18 cellular contexts compared by ENCODE assay signal in the genomic region with DNA sequence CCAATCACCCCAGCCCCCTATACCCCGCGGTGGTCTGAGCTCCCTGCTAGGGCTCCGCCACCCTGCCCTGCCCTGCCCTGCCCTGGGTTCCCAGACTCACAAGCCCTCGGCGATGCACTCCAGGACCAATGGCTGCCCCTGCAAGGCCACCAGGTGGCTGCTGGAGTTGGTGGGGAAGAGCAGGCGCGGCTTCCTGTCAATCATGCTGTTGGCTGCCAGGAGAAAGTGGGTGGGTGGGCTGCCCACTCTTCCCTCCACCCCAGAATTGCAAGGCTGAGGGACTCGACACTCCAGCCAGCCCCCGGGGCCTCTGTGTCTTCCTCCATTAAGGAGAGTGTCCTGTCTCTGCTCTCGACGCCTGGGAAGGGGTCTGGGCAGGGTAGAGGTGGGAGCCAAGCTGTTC. TPM values are rescaled to one million over a fixed set of nuclear protein-coding genes. Genes with fewer than 3 reads are reported as not detected.
DNase-seq lines count a peak whose midpoint lies in the region; ATAC-seq, FAIRE-seq and TF ChIP-seq lines count a peak whose summit lies in the region.
"Had no signal": no experiment of that assay in that cellular context is flagged by ENCODE, and none has a peak within 500 bp of the region (broad histone marks: within the 10 kb centered on the region; RNA-seq: fewer than 3 reads in every experiment).

No MANE protein-coding gene starts in this region.

- 10% methylated on average over 8 of the region's 11 CpGs for WGBS in K562 (ENCODE audit: insufficient coverage, low coverage, missing lambda C conversion rate)
- 76 to 83% methylated on average over 11 of the region's 11 CpGs for WGBS in sigmoid colon, 2 donors

- TF ChIP-seq CTCF in GM13976 (IDR thresholded peaks at IDR 0.05; ENCODE audit: borderline replicate concordance, control extremely low read depth, extremely low read depth, insufficient read depth, missing control alignments) (no peak), K562 (IDR thresholded peaks at IDR 0.05 in 2 of 3, conservative IDR thresholded peaks at IDR 0.05 in 1 of 3; ENCODE audit: insufficient read depth in 2 of 3, low read depth in 1 of 3, low read length in 3 of 3) (no peak), sigmoid colon (IDR thresholded peaks at IDR 0.05) (no peak)

- intact Hi-C loops in K562 (cut with micrococcal nuclease) (no loop called here), sigmoid colon (cut with DNase I) (no loop called here)

- no peak overlapping the region for H3K9ac ChIP-seq in K562 (ENCODE audit: insufficient read depth in 1 of 2, low read depth in 2 of 2, low read length in 2 of 2)

- POLR2A ChIA-PET in K562 (lab: Yijun Ruan, JAX), result no interaction called here

- H3K79me2 ChIP-seq in K562 (ENCODE audit: control insufficient read depth, insufficient read depth, low read length), result no peaks in the 10 kb centered on the region

- H3K4me2 ChIP-seq in K562 (ENCODE audit: insufficient read depth, low read length), result no peak overlapping the region

- H3K9me1 ChIP-seq in K562 (ENCODE audit: control insufficient read depth, insufficient read depth, low read length), result no peaks in the 10 kb centered on the region

- 0 out of 2 replicates have a peak, but pooled peaks cover 17% of the 10 kb centered on the region for H4K20me1 ChIP-seq in K562 (replicated peaks; ENCODE audit: control insufficient read depth, insufficient read depth, low read length)

- in situ Hi-C loops in GM13976 (cut with MboI; ENCODE audit: low sequenced_read_pairs, unreplicated experiment), result no loop called here
- in situ Hi-C loops in K562 (cut with MboI), result no loop called here

- H3K4me3 ChIP-seq in K562, result no peak overlapping the region
- H3K4me3 ChIP-seq in sigmoid colon, result no peak overlapping the region
- H3K4me3 ChIP-seq: HAP-1 had no signal

- no peak for TF ChIP-seq POLR2A in K562 (conservative IDR thresholded peaks at IDR 0.05)
- no peak for TF ChIP-seq POLR2A in sigmoid colon (IDR thresholded peaks at IDR 0.05)

- no peak for TF ChIP-seq RAD21 in K562 (CRISPR knock-in tag; conservative IDR thresholded peaks at IDR 0.05 in 1 of 2, IDR thresholded peaks at IDR 0.05 in 1 of 2)

- CTCF ChIA-PET in K562 (lab: Yijun Ruan, JAX; ENCODE audit: low intra/inter-chr PET ratio), result no interaction called here

- peaks cover 9 to 72% of the 10 kb centered on the region in 2 experiments; a peak in 3 of 5 replicates for H3K27me3 ChIP-seq in K562 (ENCODE audit: control insufficient read depth in 2 of 2, insufficient read depth in 2 of 2, low read length in 2 of 2)
- peaks cover 0 to 7% (median 0%) of the 10 kb centered on the region in 3 donors for H3K27me3 ChIP-seq in sigmoid colon

- FAIRE-seq in K562 (lab: Jason Lieb, UNC), result no peak
- FAIRE-seq: GM18507 had no signal

- TF ChIP-seq EP300 in K562 (IDR thresholded peaks at IDR 0.05; ENCODE audit: low read length), result no peak
- TF ChIP-seq EP300 in sigmoid colon (IDR thresholded peaks at IDR 0.05), result no peak

- H3K27ac ChIP-seq in K562 (ENCODE audit: extremely low read depth, low read depth, low read length) (no peak overlapping the region), sigmoid colon (no peak overlapping the region)

- H3K4me1 ChIP-seq in K562 (replicated peaks in 1 of 2; ENCODE audit: control insufficient read depth in 2 of 2, insufficient read depth in 2 of 2, low read length in 2 of 2) (peaks cover 0 to 18% of the 10 kb centered on the region in 2 experiments; a peak in 2 of 5 replicates), sigmoid colon (no peaks in the 10 kb centered on the region)
- H3K4me1 ChIP-seq: HAP-1 had no signal

- peak; percentile 30 for DNase-seq in activated effector memory CD4-positive, alpha-beta T cell treated with anti-CD3 and anti-CD28 coated beads, Interleukin-2, amount 50 U/mL, for 16 hours
- DNase-seq in activated effector memory CD4-positive, alpha-beta T cell treated with Interleukin-2 at 50 U/mL for 16 hours, result no peak
- DNase-seq in GM13976 (ENCODE audit: low spot score) (peak; percentile 18), K562 (ENCODE audit: extremely low read depth in 1 of 4, low spot score in 3 of 4) (no peak), sigmoid colon (peak; percentile 48)
- no peak for DNase-seq in activated CD4-positive, alpha-beta T cell treated with anti-CD3 and anti-CD28 coated beads, Interleukin-2, amount 50 U/mL, for 4 hours
- DNase-seq in stimulated activated CD4-positive, alpha-beta T cell treated with anti-CD3 and anti-CD28 coated beads, Interleukin-2, amount 100 ng/mL, for 48 hours, result no peak
- DNase-seq: ACHN; C1 segment of cervical spinal cord; CD4-positive, alpha-beta T cell; DMS79; GOT3; HFFc6; KBM-7 had no signal

- ATAC-seq in K562 (no peak), GM18861 (IDR thresholded peaks at IDR 0.05; ENCODE audit: unreplicated experiment) (no peak)

- H3K9me3 ChIP-seq in K562 (replicated peaks; ENCODE audit: control insufficient read depth, insufficient read depth, low read depth, low read length) (no peaks in the 10 kb centered on the region), sigmoid colon (no peaks in the 10 kb centered on the region)
- H3K9me3 ChIP-seq: HAP-1 had no signal

- BruUV-seq in K562 (replicated peaks; lab: Mats Ljungman, UMichigan), result no TSS peak

- H3K36me3 ChIP-seq in K562 (ENCODE audit: control insufficient read depth, insufficient read depth, low read length), result no peaks in the 10 kb centered on the region
- no peaks in the 10 kb centered on the region for H3K36me3 ChIP-seq in sigmoid colon
- H3K36me3 ChIP-seq: HAP-1 had no signal

- H2AFZ ChIP-seq in K562 (ENCODE audit: low read depth, low read length), result no peak overlapping the region

RNA-seq across cellular contexts. Expression of a gene that starts 15.7 kb away (rescaled TPM):
- 1.9 and 4.7 TPM in 2 replicates for total RNA-seq in K562 (2011; cell fraction: chromatin; rRNA removed; ENCODE audit: low replicate concordance)
- total RNA-seq in K562 (2011; cell fraction: nucleolus; rRNA removed), result 1.1 and 2.7 TPM in 2 replicates
- total RNA-seq in K562 (2011; cell fraction: nucleoplasm; rRNA removed), result 1.5 and 1.8 TPM in 2 replicates
- total RNA-seq in K562 (2014; rRNA removed), result 0.09 and 0.24 TPM in 2 replicates
- 0.10 and 0.40 TPM in 2 replicates for total RNA-seq in K562 (2014; rRNA removed; fragmentation: Illumina TruSeq; extraction: Trizol)
- total RNA-seq in K562 (2015; rRNA removed; fragmentation: Illumina TruSeq; extraction: Trizol), result 0.11 and 0.36 TPM in 2 replicates
- total RNA-seq in K562 (2021), result 0.29 and 0.86 TPM in 2 replicates
- 0.15 and 0.61 TPM in 2 replicates for polyA plus RNA-seq in K562 (2011; rRNA removed)
- polyA plus RNA-seq in K562 (2011; cell fraction: cytosol; rRNA removed), result 0.10 and 0.19 TPM in 2 replicates
- polyA plus RNA-seq in K562 (2011; cell fraction: nucleus; rRNA removed), result 1.4 and 1.7 TPM in 2 replicates
- polyA plus RNA-seq in K562 (2012), result 0.29 and 2.2 TPM in 2 replicates
- polyA plus RNA-seq in K562 (2014; fragmentation: Illumina TruSeq; extraction: Trizol), result 0.16 and 0.21 TPM in 2 replicates
- not detected for polyA plus RNA-seq in K562 (2014; fragmentation: Nextera tagmentation; extraction: Ambion mirVana)
- polyA plus RNA-seq in K562 (2014; rRNA removed), result 0.62 TPM in 1 of 2 replicates, not detected in the other
- polyA minus RNA-seq in K562 (2011; rRNA and poly(A)+ RNA removed), result 0.18 and 0.21 TPM in 2 replicates
- 3.5 TPM in 1 of 2 replicates, not detected in the other for polyA minus RNA-seq in K562 (2011; cell fraction: cytosol; rRNA and poly(A)+ RNA removed)
- 0.44 and 1.1 TPM in 2 replicates for polyA minus RNA-seq in K562 (2011; cell fraction: nucleus; rRNA and poly(A)+ RNA removed)
- total RNA-seq in sigmoid colon, result 10 to 100 TPM in 3 of 4 donors, 1 to 10 TPM in 1; 6.6 to 30.2 (median 23.1) TPM
- 10 to 100 TPM in 1 of 3 donors, 1 to 10 TPM in 1, not detected in 1; 2.4 to 10.5 TPM for polyA plus RNA-seq in sigmoid colon

RNA-seq across cellular contexts. Expression of a gene that starts 34.2 kb away (rescaled TPM):
- not detected in 2 replicates for total RNA-seq in K562 (2011; cell fraction: chromatin; rRNA removed; ENCODE audit: low replicate concordance)
- not detected in 2 replicates for total RNA-seq in K562 (2011; cell fraction: nucleolus; rRNA removed)
- not detected in 2 replicates for total RNA-seq in K562 (2011; cell fraction: nucleoplasm; rRNA removed)
- not detected in 2 replicates for total RNA-seq in K562 (2014; rRNA removed)
- not detected in 2 replicates for total RNA-seq in K562 (2014; rRNA removed; fragmentation: Illumina TruSeq; extraction: Trizol)
- total RNA-seq in K562 (2015; rRNA removed; fragmentation: Illumina TruSeq; extraction: Trizol), result not detected in 2 replicates
- total RNA-seq in K562 (2021), result not detected in 2 replicates
- not detected in 2 replicates for polyA plus RNA-seq in K562 (2011; rRNA removed)
- not detected in 2 replicates for polyA plus RNA-seq in K562 (2011; cell fraction: cytosol; rRNA removed)
- polyA plus RNA-seq in K562 (2011; cell fraction: nucleus; rRNA removed), result not detected in 2 replicates
- polyA plus RNA-seq in K562 (2012), result 0.56 and 0.65 TPM in 2 replicates
- not detected in 2 replicates for polyA plus RNA-seq in K562 (2014; fragmentation: Illumina TruSeq; extraction: Trizol)
- polyA plus RNA-seq in K562 (2014; fragmentation: Nextera tagmentation; extraction: Ambion mirVana), result not detected
- polyA plus RNA-seq in K562 (2014; rRNA removed), result not detected in 2 replicates
- polyA minus RNA-seq in K562 (2011; rRNA and poly(A)+ RNA removed), result not detected in 2 replicates
- not detected in 2 replicates for polyA minus RNA-seq in K562 (2011; cell fraction: cytosol; rRNA and poly(A)+ RNA removed)
- polyA minus RNA-seq in K562 (2011; cell fraction: nucleus; rRNA and poly(A)+ RNA removed), result not detected in 2 replicates
- 1 to 10 TPM; 1.1 to 2.2 (median 1.3) TPM for total RNA-seq in sigmoid colon
- polyA plus RNA-seq in sigmoid colon, result 1 to 10 TPM in 1 of 3 donors, not detected in 2; 1.1 TPM
- total RNA-seq: CD4-positive, alpha-beta T cell; G401; HFFc6 had no signal

RNA-seq across cellular contexts. Expression of a gene that starts 39.9 kb away (rescaled TPM):
- 0.46 TPM in 1 of 2 replicates, not detected in the other for total RNA-seq in K562 (2011; cell fraction: chromatin; rRNA removed; ENCODE audit: low replicate concordance)
- 0.13 and 0.33 TPM in 2 replicates for total RNA-seq in K562 (2011; cell fraction: nucleolus; rRNA removed)
- total RNA-seq in K562 (2011; cell fraction: nucleoplasm; rRNA removed), result not detected in 2 replicates
- 0.05 TPM in 1 of 2 replicates, not detected in the other for total RNA-seq in K562 (2014; rRNA removed)
- total RNA-seq in K562 (2014; rRNA removed; fragmentation: Illumina TruSeq; extraction: Trizol), result not detected in 2 replicates
- not detected in 2 replicates for total RNA-seq in K562 (2015; rRNA removed; fragmentation: Illumina TruSeq; extraction: Trizol)
- 0.38 TPM in 1 of 2 replicates, not detected in the other for total RNA-seq in K562 (2021)
- polyA plus RNA-seq in K562 (2011; rRNA removed), result 0.07 and 0.18 TPM in 2 replicates
- polyA plus RNA-seq in K562 (2011; cell fraction: cytosol; rRNA removed), result 0.06 and 0.13 TPM in 2 replicates
- polyA plus RNA-seq in K562 (2011; cell fraction: nucleus; rRNA removed), result 1.1 and 1.4 TPM in 2 replicates
- 0.07 TPM in 1 of 2 replicates, not detected in the other for polyA plus RNA-seq in K562 (2012)
- polyA plus RNA-seq in K562 (2014; fragmentation: Illumina TruSeq; extraction: Trizol), result not detected in 2 replicates
- not detected for polyA plus RNA-seq in K562 (2014; fragmentation: Nextera tagmentation; extraction: Ambion mirVana)
- polyA plus RNA-seq in K562 (2014; rRNA removed), result 0.08 TPM in 1 of 2 replicates, not detected in the other
- polyA minus RNA-seq in K562 (2011; rRNA and poly(A)+ RNA removed), result not detected in 2 replicates
- polyA minus RNA-seq in K562 (2011; cell fraction: cytosol; rRNA and poly(A)+ RNA removed), result not detected in 2 replicates
- 0.33 TPM in 1 of 2 replicates, not detected in the other for polyA minus RNA-seq in K562 (2011; cell fraction: nucleus; rRNA and poly(A)+ RNA removed)
- 10 to 100 TPM in 3 of 4 donors, 1 to 10 TPM in 1; 8.6 to 24.4 (median 14.2) TPM for total RNA-seq in sigmoid colon
- 1 to 10 TPM in 2 of 3 donors, under 1 TPM in 1; 0.46 to 5.1 (median 1.2) TPM for polyA plus RNA-seq in sigmoid colon
- total RNA-seq: HFFc6 had no signal

RNA-seq across cellular contexts. Expression of a gene that starts 55.8 kb away (rescaled TPM):
- 54.8 and 157 TPM in 2 replicates for total RNA-seq in K562 (2011; cell fraction: chromatin; rRNA removed; ENCODE audit: low replicate concordance)
- 105 and 155 TPM in 2 replicates for total RNA-seq in K562 (2011; cell fraction: nucleolus; rRNA removed)
- total RNA-seq in K562 (2011; cell fraction: nucleoplasm; rRNA removed), result 55.0 and 81.2 TPM in 2 replicates
- total RNA-seq in K562 (2014; rRNA removed) (52.7 and 81.2 TPM in 2 replicates), K562 (2014; rRNA removed; fragmentation: Illumina TruSeq; extraction: Trizol) (3.1 and 5.5 TPM in 2 replicates), K562 (2015; rRNA removed; fragmentation: Illumina TruSeq; extraction: Trizol) (32.7 and 36.8 TPM in 2 replicates), K562 (2021) (70.5 and 81.8 TPM in 2 replicates), sigmoid colon (10 to 100 TPM; 12.4 to 27.4 (median 16.3) TPM)
- polyA plus RNA-seq in K562 (2011; rRNA removed) (9.6 and 29.7 TPM in 2 replicates), K562 (2014; fragmentation: Illumina TruSeq; extraction: Trizol) (13.5 and 40.2 TPM in 2 replicates), K562 (2014; fragmentation: Nextera tagmentation; extraction: Ambion mirVana) (1 to 10 TPM in 1 of 2 experiments, under 1 TPM in 1; 0.30 to 1.7 TPM), K562 (2014; rRNA removed) (63.7 and 77.8 TPM in 2 replicates), sigmoid colon (100 to 1,000 TPM in 1 of 3 donors, 10 to 100 TPM in 1, 1 to 10 TPM in 1; 8.4 to 122 (median 17.3) TPM)
- 21.0 and 26.6 TPM in 2 replicates for polyA plus RNA-seq in K562 (2011; cell fraction: cytosol; rRNA removed)
- polyA plus RNA-seq in K562 (2011; cell fraction: nucleus; rRNA removed), result 174 and 259 TPM in 2 replicates
- polyA plus RNA-seq in K562 (2012), result 59.1 and 135 TPM in 2 replicates
- 3.6 and 6.7 TPM in 2 replicates for polyA minus RNA-seq in K562 (2011; rRNA and poly(A)+ RNA removed)
- polyA minus RNA-seq in K562 (2011; cell fraction: cytosol; rRNA and poly(A)+ RNA removed), result 13.5 and 33.9 TPM in 2 replicates
- polyA minus RNA-seq in K562 (2011; cell fraction: nucleus; rRNA and poly(A)+ RNA removed), result 26.9 and 53.0 TPM in 2 replicates

Comparison
In these comparisons a context has a peak if more than half of its experiments do, and no peak if none do; other contexts are left out.
1. DNase-seq: peak in activated effector memory CD4-positive, alpha-beta T cell treated with anti-CD3 and anti-CD28 coated beads, Interleukin-2, amount 50 U/mL, for 16 hours (single experiment), GM13976 (single experiment) and sigmoid colon (single experiment); none in activated effector memory CD4-positive, alpha-beta T cell treated with Interleukin-2 at 50 U/mL for 16 hours (single experiment), K562 (0 of 4), activated CD4-positive, alpha-beta T cell treated with anti-CD3 and anti-CD28 coated beads, Interleukin-2, amount 50 U/mL, for 4 hours (0 of 2) and stimulated activated CD4-positive, alpha-beta T cell treated with anti-CD3 and anti-CD28 coated beads, Interleukin-2, amount 100 ng/mL, for 48 hours (0 of 2).
2. RNA of a gene that starts 39.9 kb away (total RNA-seq): 8.6 to 24.4 TPM in sigmoid colon; 0.05 to 0.46 TPM in K562; every median in the first group is over 4 times any median in the second.